27 cellular contexts compared by ENCODE assay signal in the genomic region with DNA sequence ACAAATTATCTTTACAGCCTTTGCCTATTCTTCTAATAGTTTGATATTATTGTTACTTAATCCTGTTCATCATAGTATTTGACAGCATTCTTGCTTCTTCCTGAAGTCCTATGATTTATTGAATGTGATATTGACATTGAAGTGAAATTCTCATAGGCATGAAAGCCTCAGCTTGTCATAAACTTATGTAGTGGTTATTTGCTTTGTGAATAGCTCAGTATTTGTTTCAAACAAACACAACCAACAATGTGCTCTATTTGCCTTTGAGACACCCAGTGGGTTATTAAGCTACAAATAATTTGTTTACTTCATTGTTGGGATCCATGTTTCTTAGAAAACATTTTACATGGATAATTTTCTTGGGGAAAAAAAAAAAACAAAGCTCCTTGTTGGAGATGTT. TPM values are rescaled to one million over a fixed set of nuclear protein-coding genes. Genes with fewer than 3 reads are reported as not detected.
DNase-seq lines count a peak whose midpoint lies in the region; ATAC-seq, FAIRE-seq and TF ChIP-seq lines count a peak whose summit lies in the region.
"Had no signal": no experiment of that assay in that cellular context is flagged by ENCODE, and none has a peak within 500 bp of the region (broad histone marks: within the 10 kb centered on the region; RNA-seq: fewer than 3 reads in every experiment).

No MANE protein-coding gene starts in this region.

- no peaks in the 10 kb centered on the region; the same call in 1 of the 2 replicates for H4K20me1 ChIP-seq in HepG2 (ENCODE audit: insufficient read depth, low read length)

- no peak for ATAC-seq in HepG2
- ATAC-seq in right lobe of liver = no peak
- no peak for ATAC-seq in GM21786 (IDR thresholded peaks at IDR 0.05; ENCODE audit: unreplicated experiment)
- no peak for ATAC-seq in HG02623 (IDR thresholded peaks at IDR 0.05; ENCODE audit: unreplicated experiment)
- ATAC-seq: GM12878, SK-N-SH treated with all-trans-retinoic acid at 6 μM for 48 hours had no signal

- H3K9me3 ChIP-seq in HepG2 (ENCODE audit: low read length) (no peaks in the 10 kb centered on the region), right lobe of liver (no peaks in the 10 kb centered on the region)
- H3K9me3 ChIP-seq: BE2C, SJCRH30 had no signal

- FAIRE-seq in HepG2 (lab: Jason Lieb, UNC) = no peak
- FAIRE-seq: GM12878, H1, RCC 7860 had no signal

- BruUV-seq in HepG2 (replicated peaks; lab: Mats Ljungman, UMichigan) = no TSS peak

- POLR2A ChIA-PET in HepG2 (lab: Yijun Ruan, JAX) = interaction anchor here (0.6 to 2.0 kb wide), 5 partner anchors 10 to 59 kb away, joined by 3 to 9 read pairs (median 4); no protein-coding TSS in a partner anchor

- H3K9ac ChIP-seq in HepG2 (ENCODE audit: insufficient read depth, low read depth, low read length) = no peak overlapping the region
- H3K9ac ChIP-seq: KMS-11 had no signal

- intact Hi-C loops in HepG2 (cut with micrococcal nuclease; ENCODE audit: unreplicated experiment) = loop anchor here (1.0 kb wide), 1 partner anchor 20 kb away; no protein-coding TSS in a partner anchor
- intact Hi-C loops in right lobe of liver (cut with DNase I) = no loop called here

- H3K4me3 ChIP-seq in HepG2 (replicated peaks in 1 of 3; ENCODE audit: insufficient read depth in 1 of 3, low read depth in 2 of 3, low read length in 3 of 3) (no peak overlapping the region), right lobe of liver (no peak overlapping the region)
- H3K4me3 ChIP-seq: GM12878, SJCRH30 had no signal

- no peaks in the 10 kb centered on the region for H3K79me2 ChIP-seq in HepG2 (ENCODE audit: insufficient read depth, low read length)

- TF ChIP-seq CTCF in HepG2 (CRISPR knock-in tag; IDR thresholded peaks at IDR 0.05) (no peak), right lobe of liver (IDR thresholded peaks at IDR 0.05) (no peak)

- no peak for TF ChIP-seq RAD21 in HepG2 (CRISPR knock-in tag; IDR thresholded peaks at IDR 0.05)

- H3K4me2 ChIP-seq in HepG2 (ENCODE audit: low read depth, low read length) = no peak overlapping the region
- H3K4me2 ChIP-seq: KMS-11 had no signal

- CTCF ChIA-PET in HepG2 (lab: Yijun Ruan, JAX; ENCODE audit: low intra/inter-chr PET ratio, low total read pairs) = no interaction called here

- H3K4me1 ChIP-seq in HepG2 (ENCODE audit: insufficient read depth, low read length) (peaks cover 34% of the 10 kb centered on the region), right lobe of liver (peaks cover 0 to 33% (median 5%) of the 10 kb centered on the region in 4 donors)
- H3K4me1 ChIP-seq: BE2C, SJCRH30 had no signal

- no peak for TF ChIP-seq POLR2A in HepG2 (IDR thresholded peaks at IDR 0.05; ENCODE audit: insufficient read depth in 1 of 2, low read depth in 2 of 2, low read length in 2 of 2)
- TF ChIP-seq POLR2A in right lobe of liver (IDR thresholded peaks at IDR 0.05) = no peak

- H2AFZ ChIP-seq in HepG2 (ENCODE audit: low read length) = no peak overlapping the region

- peaks cover 0 to 1% of the 10 kb centered on the region in 2 experiments; a peak in 1 of 5 replicates for H3K36me3 ChIP-seq in HepG2 (replicated peaks in 1 of 2; ENCODE audit: control insufficient read depth in 1 of 2, insufficient read depth in 2 of 2, low read length in 2 of 2)
- H3K36me3 ChIP-seq in right lobe of liver = no peaks in the 10 kb centered on the region
- H3K36me3 ChIP-seq: BE2C, SJCRH30 had no signal

- H3K27ac ChIP-seq in HepG2 (ENCODE audit: extremely low read length, insufficient read depth, low read length) (no peak overlapping the region), right lobe of liver (peak overlapping the region in 1 of 3 donors; percentile 64)
- H3K27ac ChIP-seq: 22Rv1, KMS-11, SJCRH30 had no signal

- in situ Hi-C loops in HepG2 (cut with HindIII; ENCODE audit: extremely low pct_ligation_motif_present, low pct_unique_long_range_greater_than_20kb) = no loop called here

- TF ChIP-seq EP300 in HepG2 (IDR thresholded peaks at IDR 0.05; ENCODE audit: low read depth in 2 of 2, low read length in 2 of 2) (no peak), HepG2 (CRISPR knock-in tag; IDR thresholded peaks at IDR 0.05; ENCODE audit: borderline replicate concordance) (no peak)

- DNase-seq in DMS153 (lab: John Stamatoyannopoulos, UW) (peak; percentile 35), DMS153 treated with DMSO at 0.1 percent for 48 hours (lab: John Stamatoyannopoulos, UW; ENCODE audit: unreplicated experiment) (no peak), HepG2 (ENCODE audit: low spot score) (peak; percentile 62), right lobe of liver (no peak), NCI-H748 treated with DMSO at 0.1 percent for 48 hours (lab: John Stamatoyannopoulos, UW) (peak; percentile 71)
- no peak for DNase-seq in activated CD4-positive, alpha-beta T cell treated with anti-CD3 and anti-CD28 coated beads, Interleukin-2, amount 50 U/mL, for 4 hours
- DNase-seq: ACHN; BE2C; CD8-positive, alpha-beta memory T cell; DMS79; EL; GDM1; HCEC 1CT; NCI-H1092; NCI-H1436 treated with DMSO at 0.1 percent for 48 hours; NCI-H2029; OCI-M1; SJCRH30; T-helper 2 cell had no signal

- H3K27me3 ChIP-seq in HepG2 (ENCODE audit: control insufficient read depth in 1 of 2, insufficient read depth in 2 of 2, low read length in 2 of 2) (0 out of 5 replicates have a peak, but pooled peaks cover 0 to 1% of the 10 kb centered on the region in 2 experiments), right lobe of liver (no peaks in the 10 kb centered on the region)
- H3K27me3 ChIP-seq: BE2C, SJCRH30 had no signal

TF ChIP-seq in HepG2, 621 proteins besides CTCF, POLR2A, EP300 and RAD21 (continues in another document):
- TF ChIP-seq RELA (CRISPR knock-in tag; IDR thresholded peaks at IDR 0.05) (no peak), LRRFIP1 (CRISPR knock-in tag; conservative IDR thresholded peaks at IDR 0.05) (no peak), ZNF260 (CRISPR knock-in tag; IDR thresholded peaks at IDR 0.05; ENCODE audit: borderline replicate concordance, low read depth) (no peak), GLI4 (CRISPR knock-in tag; IDR thresholded peaks at IDR 0.05; ENCODE audit: borderline replicate concordance) (no peak), CENPT (CRISPR knock-in tag; IDR thresholded peaks at IDR 0.05; ENCODE audit: low read depth) (no peak), CCDC6 (CRISPR knock-in tag; IDR thresholded peaks at IDR 0.05) (no peak)

RNA-seq across cellular contexts. Expression of gene TTC39C, which starts 57.2 kb away (rescaled TPM):
- total RNA-seq in HepG2 (2016; rRNA removed; fragmentation: Illumina TruSeq; extraction: Trizol) (25.9 and 28.1 TPM in 2 replicates), right lobe of liver (100 to 1,000 TPM in 2 of 6 experiments, 10 to 100 TPM in 4; 61.9 to 167 (median 84.4) TPM)
- 52.8 and 57.1 TPM in 2 replicates for total RNA-seq in HepG2 (2016; cell fraction: cytosol; rRNA removed; fragmentation: Illumina TruSeq; extraction: Trizol; ENCODE audit: low read depth)
- total RNA-seq in HepG2 (2016; cell fraction: insoluble cytoplasmic fraction; rRNA removed; fragmentation: Illumina TruSeq; extraction: Trizol) = 23.2 and 24.1 TPM in 2 replicates
- 53.3 and 53.4 TPM in 2 replicates for total RNA-seq in HepG2 (2016; cell fraction: membrane; rRNA removed; fragmentation: Illumina TruSeq; extraction: Trizol)
- 21.2 and 27.7 TPM in 2 replicates for total RNA-seq in HepG2 (2016; cell fraction: nucleus; rRNA removed; fragmentation: Illumina TruSeq; extraction: Trizol)
- 14.9 and 19.1 TPM in 2 replicates for polyA plus RNA-seq in HepG2 (2011; rRNA removed)
- polyA plus RNA-seq in HepG2 (2011; cell fraction: cytosol; rRNA removed) = 8.9 and 10.8 TPM in 2 replicates
- polyA plus RNA-seq in HepG2 (2011; cell fraction: nucleus; rRNA removed) = 17.1 and 18.8 TPM in 2 replicates
- 9.2 and 12.3 TPM in 2 replicates for polyA plus RNA-seq in HepG2 (2012)
- 50.0 and 57.9 TPM in 2 replicates for polyA plus RNA-seq in HepG2 (2016; cell fraction: cytosol; fragmentation: Illumina TruSeq; extraction: Trizol; ENCODE audit: low read depth)
- polyA plus RNA-seq in HepG2 (2016; cell fraction: insoluble cytoplasmic fraction; fragmentation: Illumina TruSeq; extraction: Trizol; ENCODE audit: low read depth) = 23.4 and 24.5 TPM in 2 replicates
- polyA plus RNA-seq in HepG2 (2016; cell fraction: membrane; fragmentation: Illumina TruSeq; extraction: Trizol; ENCODE audit: low read depth) = 47.4 and 56.0 TPM in 2 replicates
- 25.5 and 26.3 TPM in 2 replicates for polyA plus RNA-seq in HepG2 (2016; cell fraction: nucleus; fragmentation: Illumina TruSeq; extraction: Trizol; ENCODE audit: insufficient read depth, low read depth)
- 10.1 and 38.1 TPM in 2 replicates for polyA minus RNA-seq in HepG2 (2011; rRNA and poly(A)+ RNA removed; ENCODE audit: low replicate concordance)
- polyA minus RNA-seq in HepG2 (2011; cell fraction: cytosol; rRNA and poly(A)+ RNA removed) = 14.6 and 16.9 TPM in 2 replicates
- polyA minus RNA-seq in HepG2 (2011; cell fraction: nucleus; rRNA and poly(A)+ RNA removed) = 31.3 and 32.3 TPM in 2 replicates

Comparison
In these comparisons a context has a peak if more than half of its experiments do, and no peak if none do; other contexts are left out.
1. DNase-seq: peak in DMS153 (single experiment), HepG2 (single experiment) and NCI-H748 treated with DMSO at 0.1 percent for 48 hours (single experiment); none in DMS153 treated with DMSO at 0.1 percent for 48 hours (single experiment), right lobe of liver (0 of 3) and activated CD4-positive, alpha-beta T cell treated with anti-CD3 and anti-CD28 coated beads, Interleukin-2, amount 50 U/mL, for 4 hours (0 of 2).